8 cellular contexts compared by ENCODE assay signal in the genomic region with DNA sequence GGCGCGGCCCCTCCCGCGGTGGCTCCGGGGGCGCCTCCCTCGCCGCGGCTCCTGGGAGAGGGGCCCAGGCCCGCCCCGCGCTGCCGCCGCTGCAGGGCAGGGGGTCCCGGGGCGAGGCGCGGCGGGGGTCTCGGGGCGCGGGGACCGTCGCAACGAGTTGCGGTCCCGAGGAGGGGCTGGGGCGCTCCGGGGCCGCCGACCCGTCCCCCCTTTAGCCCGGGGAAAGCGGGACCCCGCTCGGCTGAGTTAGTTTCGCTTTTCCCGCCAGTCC. TPM values are rescaled to one million over a fixed set of nuclear protein-coding genes. Genes with fewer than 3 reads are reported as not detected.
DNase-seq lines count a peak whose midpoint lies in the region; ATAC-seq and TF ChIP-seq lines count a peak whose summit lies in the region.

No MANE protein-coding gene starts in this region.

- H3K9me3 ChIP-seq in SK-N-MC (ENCODE audit: low read depth, low read length) (0 out of 2 replicates have a peak, but pooled peaks cover 4% of the 10 kb centered on the region), iPS-15b (ENCODE audit: control insufficient read depth, insufficient read depth, low read length) (peaks cover 2% of the 10 kb centered on the region), smooth muscle cell (replicated peaks; ENCODE audit: low read depth) (no peaks in the 10 kb centered on the region), T-helper 17 cell (ENCODE audit: control insufficient read depth, low read length, poor library complexity, severe bottlenecking) (no peaks in the 10 kb centered on the region)

- no peak overlapping the region for H3K27ac Mint-ChIP-seq in T-helper 17 cell

- peak overlapping the region; percentile 80 for H3K4me3 ChIP-seq in SK-N-MC
- peak overlapping the region; percentile 56 for H3K4me3 ChIP-seq in iPS-15b (ENCODE audit: low read depth, low read length)
- peak overlapping the region; percentile 99 for H3K4me3 ChIP-seq in smooth muscle cell

- H3K36me3 Mint-ChIP-seq in T-helper 17 cell (ENCODE audit: low read depth) = no peaks in the 10 kb centered on the region

- DNase-seq in SK-N-MC (ENCODE audit: low read depth, low spot score) (no peak), smooth muscle cell (lab: John Stamatoyannopoulos, UW; ENCODE audit: unreplicated experiment) (no peak), ureter (ENCODE audit: low spot score) (no peak), T-helper 17 cell (no peak)

- H3K27me3 Mint-ChIP-seq in T-helper 17 cell = no peaks in the 10 kb centered on the region

- peaks cover 14% of the 10 kb centered on the region for H3K27me3 ChIP-seq in iPS-15b (ENCODE audit: control insufficient read depth, insufficient read depth, low read length)
- no peaks in the 10 kb centered on the region for H3K27me3 ChIP-seq in smooth muscle cell (ENCODE audit: low read depth)

- H3K36me3 ChIP-seq in SK-N-MC (ENCODE audit: insufficient read depth, low read length) (no peaks in the 10 kb centered on the region), iPS-15b (ENCODE audit: control insufficient read depth, insufficient read depth, low read length) (no peaks in the 10 kb centered on the region), smooth muscle cell (ENCODE audit: low read depth) (no peaks in the 10 kb centered on the region)

- peaks cover 48% of the 10 kb centered on the region for H4K20me1 ChIP-seq in smooth muscle cell (ENCODE audit: low read depth)

- H3K79me2 ChIP-seq in smooth muscle cell (ENCODE audit: low read depth) = peaks cover 50% of the 10 kb centered on the region

- H3K9ac ChIP-seq in SK-N-MC (ENCODE audit: insufficient read length) (peak overlapping the region; percentile 69), iPS-15b (ENCODE audit: low read depth, low read length) (no peak overlapping the region), smooth muscle cell (ENCODE audit: low read depth) (peak overlapping the region; percentile 91)

- WGBS in smooth muscle cell (ENCODE audit: low lambda C conversion rate) = no CpG with 5 or more reads among the region's 38 CpGs

- no peaks in the 10 kb centered on the region for H3K4me1 ChIP-seq in iPS-15b (ENCODE audit: control insufficient read depth, insufficient read depth, low read length)
- peaks cover 11% of the 10 kb centered on the region for H3K4me1 ChIP-seq in smooth muscle cell (ENCODE audit: low read depth)

- no peak overlapping the region for H2AFZ ChIP-seq in smooth muscle cell (ENCODE audit: low read depth)

- H3F3A ChIP-seq in smooth muscle cell (ENCODE audit: low read depth) = peaks cover 44% of the 10 kb centered on the region

- H3K4me3 Mint-ChIP-seq in T-helper 17 cell = no peak overlapping the region

- ATAC-seq in GM19463 (IDR thresholded peaks at IDR 0.05; ENCODE audit: unreplicated experiment) (peak; percentile 19), HG03442 (IDR thresholded peaks at IDR 0.05; ENCODE audit: unreplicated experiment) (no peak), HG03439 (IDR thresholded peaks at IDR 0.05; ENCODE audit: unreplicated experiment) (no peak), T-helper 17 cell (no peak)

- H3K27ac ChIP-seq in SK-N-MC = no peak overlapping the region
- H3K27ac ChIP-seq in smooth muscle cell (ENCODE audit: low read depth) = peak overlapping the region; percentile 82

- peak overlapping the region; percentile 97 for H3K4me2 ChIP-seq in smooth muscle cell

- TF ChIP-seq CTCF in smooth muscle cell (IDR thresholded peaks at IDR 0.05; ENCODE audit: borderline replicate concordance, insufficient read depth, poor library complexity, severe bottlenecking) = no peak

- H3K4me1 Mint-ChIP-seq in T-helper 17 cell = peaks cover 23% of the 10 kb centered on the region

RNA-seq across cellular contexts. Expression of a gene that starts 0.5 kb away (rescaled TPM):
- total RNA-seq in smooth muscle cell = 27.6 and 38.0 TPM in 2 replicates
- polyA plus RNA-seq in smooth muscle cell = 37.0 and 44.5 TPM in 2 replicates
- total RNA-seq in ureter = 15.1 TPM
- total RNA-seq in T-helper 17 cell = 1 to 10 TPM; 7.7 to 9.2 TPM

RNA-seq across cellular contexts. Expression of a gene that starts 58.6 kb away (rescaled TPM):
- total RNA-seq in smooth muscle cell = 15.1 and 17.3 TPM in 2 replicates
- polyA plus RNA-seq in smooth muscle cell = 13.6 and 15.3 TPM in 2 replicates
- 70.7 TPM for total RNA-seq in ureter
- total RNA-seq in T-helper 17 cell = 10 to 100 TPM; 16.1 to 19.2 TPM
